Comparison of ENCODE assay signal across 21 cellular contexts in the genomic region with DNA sequence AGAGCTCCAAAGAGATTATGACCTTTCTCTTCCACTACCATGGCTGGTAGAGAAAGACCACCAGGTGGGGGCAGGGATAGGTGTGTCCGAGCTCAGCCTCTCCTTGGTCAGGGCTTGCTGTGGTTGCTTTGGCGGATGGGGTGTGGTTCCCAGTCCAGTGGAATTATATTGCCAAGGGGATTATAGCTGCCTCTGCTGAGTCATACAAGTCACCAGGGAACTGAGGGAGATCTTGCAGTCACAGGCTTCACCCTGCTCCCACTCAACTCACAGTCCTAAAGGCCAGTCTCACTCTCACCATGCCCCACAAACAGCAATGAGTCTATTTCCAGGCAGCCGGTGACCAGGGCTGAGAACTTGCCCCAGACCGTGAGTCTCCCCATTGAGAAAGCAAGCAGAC.
DNase-seq lines count a peak whose midpoint lies in the region; ATAC-seq and TF ChIP-seq lines count a peak whose summit lies in the region.
"Had no signal": no experiment of that assay in that cellular context is flagged by ENCODE, and none has a peak within 500 bp of the region (broad histone marks: within the 10 kb centered on the region; RNA-seq: fewer than 3 reads in every experiment).

No MANE protein-coding gene starts in this region.

- POLR2A ChIA-PET in T-cell (lab: Charles Lee): no interaction called here

- no peaks in the 10 kb centered on the region for H3K27me3 ChIP-seq in esophagus muscularis mucosa

- H3K4me1 ChIP-seq in esophagus muscularis mucosa: no peaks in the 10 kb centered on the region

- no peak for ATAC-seq in T-cell (replicated peaks in 1 of 4)
- ATAC-seq: GM12878, GM23338 had no signal

- H3K36me3 ChIP-seq in esophagus muscularis mucosa: no peaks in the 10 kb centered on the region

- 100% methylated on average over 2 of the region's 4 CpGs for WGBS in esophagus muscularis mucosa

- CTCF ChIA-PET in T-cell (lab: Charles Lee): no interaction called here

- no peak overlapping the region for H3K4me3 ChIP-seq in esophagus muscularis mucosa
- H3K4me3 ChIP-seq: GM12878, GM23338 had no signal

- no peaks in the 10 kb centered on the region for H3K27me3 Mint-ChIP-seq in T-cell

- intact Hi-C loops in esophagus muscularis mucosa (cut with DNase I): no loop called here

- DNase-seq in H4 (ENCODE audit: low spot score): peak; percentile 86
- peak; percentile 46 for DNase-seq in LoVo (ENCODE audit: low spot score)
- DNase-seq in SW480 (ENCODE audit: low spot score): peak; percentile 2
- DNase-seq in iris pigment epithelial cell (ENCODE audit: low read depth): peak; percentile 0
- DNase-seq in T-cell: no peak
- DNase-seq in esophagus muscularis mucosa (ENCODE audit: extremely low spot score): no peak
- no peak for DNase-seq in caudate nucleus (lab: John Stamatoyannopoulos, UW)
- DNase-seq: ACHN, KG1, NCI-H1092, NCI-H146, NCI-H2081, NCI-H510A treated with DMSO at 0.1 percent for 48 hours, NCI-H82, OCI-M1, RPMI8226, SIG-M5 had no signal

- no peaks in the 10 kb centered on the region for H3K4me1 Mint-ChIP-seq in T-cell
- H3K4me1 Mint-ChIP-seq: GM23338 had no signal

- H3K9me3 Mint-ChIP-seq in T-cell: peaks cover 10 to 34% (median 30%) of the 10 kb centered on the region in 3 donors
- H3K9me3 Mint-ChIP-seq: T-helper 1 cell treated with Interleukin-12 subunit alpha and Interleukin-12 subunit beta and Interleukin-4 antibody, amounts not matched to agents 30 μg/mL and 1 μg/mL, for 36 hours had no signal

- peaks cover 0 to 11% (median 3%) of the 10 kb centered on the region in 4 donors for H3K9me3 ChIP-seq in esophagus muscularis mucosa

- TF ChIP-seq POLR2A in esophagus muscularis mucosa (IDR thresholded peaks at IDR 0.05; ENCODE audit: low read depth): no peak

- H3K4me3 Mint-ChIP-seq in T-cell: no peak overlapping the region
- H3K4me3 Mint-ChIP-seq: GM23338; T-helper 1 cell treated with Interleukin-12 subunit alpha and Interleukin-12 subunit beta and Interleukin-4 antibody, amounts not matched to agents 30 μg/mL and 1 μg/mL, for 36 hours had no signal

- H3K27ac Mint-ChIP-seq in T-cell: no peak overlapping the region
- H3K27ac Mint-ChIP-seq: T-helper 1 cell treated with Interleukin-12 subunit alpha and Interleukin-12 subunit beta and Interleukin-4 antibody, amounts not matched to agents 30 μg/mL and 1 μg/mL, for 36 hours had no signal

- TF ChIP-seq EP300 in esophagus muscularis mucosa (IDR thresholded peaks at IDR 0.05): no peak

- no peaks in the 10 kb centered on the region for H3K36me3 Mint-ChIP-seq in T-cell

- H3K27ac ChIP-seq in esophagus muscularis mucosa (replicated peaks in 1 of 4): no peak overlapping the region
- no peak overlapping the region for H3K27ac ChIP-seq in caudate nucleus (ENCODE audit: low read depth, low read length)
- H3K27ac ChIP-seq: C4-2B had no signal

- TF ChIP-seq CTCF in esophagus muscularis mucosa (IDR thresholded peaks at IDR 0.05): no peak

Comparison
In these comparisons a context has a peak if more than half of its experiments do, and no peak if none do; other contexts are left out.
1. DNase-seq: peak in H4 (single experiment), LoVo (single experiment), SW480 (single experiment) and iris pigment epithelial cell (single experiment); none in T-cell (0 of 34), esophagus muscularis mucosa (single experiment) and caudate nucleus (0 of 61).